9 cellular contexts compared by ENCODE assay signal in genomic region chr1:152440635-152441471, GRCh38. TPM values are rescaled to one million over a fixed set of nuclear protein-coding genes. Genes with fewer than 3 reads are reported as not detected.
DNase-seq lines count a peak whose midpoint lies in the region; ATAC-seq and TF ChIP-seq lines count a peak whose summit lies in the region.
"Had no signal": no experiment of that assay in that cellular context is flagged by ENCODE, and none has a peak within 500 bp of the region (broad histone marks: within the 10 kb centered on the region; RNA-seq: fewer than 3 reads in every experiment).

No MANE protein-coding gene starts in this region.

- no peaks in the 10 kb centered on the region for H3K27me3 ChIP-seq in Caco-2 (replicated peaks; ENCODE audit: control insufficient read depth, insufficient read depth, low read length)
- no peaks in the 10 kb centered on the region for H3K27me3 ChIP-seq in OCI-LY1 (ENCODE audit: insufficient read depth, low read length)
- H3K27me3 ChIP-seq in esophagus squamous epithelium = no peaks in the 10 kb centered on the region

- no peaks in the 10 kb centered on the region for H3K4me1 ChIP-seq in Caco-2
- no peaks in the 10 kb centered on the region for H3K4me1 ChIP-seq in OCI-LY1 (ENCODE audit: insufficient read depth, low read length, severe bottlenecking)
- H3K4me1 ChIP-seq in esophagus squamous epithelium = peaks cover 27 to 80% (median 38%) of the 10 kb centered on the region in 3 donors

- no peak overlapping the region for H3K27ac Mint-ChIP-seq in Caco-2 (ENCODE audit: unreplicated experiment)

- no peaks in the 10 kb centered on the region for H3K79me2 ChIP-seq in OCI-LY1 (ENCODE audit: insufficient read depth, low read length)

- H3K36me3 ChIP-seq in Caco-2 (ENCODE audit: control insufficient read depth, insufficient read depth, low read length) = no peaks in the 10 kb centered on the region
- no peaks in the 10 kb centered on the region for H3K36me3 ChIP-seq in OCI-LY1 (ENCODE audit: insufficient read depth, low read length)
- no peaks in the 10 kb centered on the region for H3K36me3 ChIP-seq in esophagus squamous epithelium

- no peaks in the 10 kb centered on the region for H3K9me3 Mint-ChIP-seq in Caco-2 (ENCODE audit: unreplicated experiment)
- H3K9me3 Mint-ChIP-seq: activated naive CD4-positive, alpha-beta T cell treated with anti-CD3 and anti-CD28 coated beads, Interleukin-2, amount 50 U/mL, for 24 hours had no signal

- ATAC-seq in GM19452 (IDR thresholded peaks at IDR 0.05; ENCODE audit: unreplicated experiment) (peak; percentile 89), HG03565 (IDR thresholded peaks at IDR 0.05; ENCODE audit: unreplicated experiment) (peak; percentile 89)

- CTCF ChIA-PET in Caco-2 (lab: Charles Lee) = interaction anchor here (0.9 to 3.6 kb wide), 7 partner anchors 8 to 388 kb away, joined by 3 to 26 read pairs (median 3); no protein-coding TSS in a partner anchor

- no peaks in the 10 kb centered on the region for H4K20me1 ChIP-seq in OCI-LY1 (ENCODE audit: insufficient read depth, low read length)

- no peak overlapping the region for H3K4me2 ChIP-seq in OCI-LY1 (ENCODE audit: low read length)

- no peak overlapping the region for H2AFZ ChIP-seq in OCI-LY1 (ENCODE audit: low read length)

- H3K27ac ChIP-seq in OCI-LY1 (ENCODE audit: low read depth, low read length, poor library complexity, severe bottlenecking) (no peak overlapping the region), esophagus squamous epithelium (peak overlapping the region; percentile 6 to 83 (median 78))

- TF ChIP-seq CTCF in Caco-2 (IDR thresholded peaks at IDR 0.05; ENCODE audit: insufficient read depth in 1 of 2, low read depth in 1 of 2, low read length in 1 of 2, severe bottlenecking in 1 of 2, unreplicated experiment in 1 of 2) = peak; percentile 68 to 81
- peak; percentile 83 for TF ChIP-seq CTCF in OCI-LY1 (IDR thresholded peaks at IDR 0.05; ENCODE audit: low read length)
- peak; percentile 66 to 96 (median 82) for TF ChIP-seq CTCF in esophagus squamous epithelium (IDR thresholded peaks at IDR 0.05)

- H3F3A ChIP-seq in OCI-LY1 (ENCODE audit: insufficient read depth, low read length) = no peaks in the 10 kb centered on the region

- WGBS in esophagus squamous epithelium, 2 donors = 25 to 28% methylated on average over 14 to 16 of the region's 17 CpGs

- H3K4me3 ChIP-seq in Caco-2 (ENCODE audit: low read depth, low read length) (no peak overlapping the region), OCI-LY1 (ENCODE audit: low read depth, low read length, poor library complexity, severe bottlenecking) (no peak overlapping the region), esophagus squamous epithelium (no peak overlapping the region)

- POLR2A ChIA-PET in Caco-2 (lab: Charles Lee) = interaction anchor here (0.6 kb wide), 1 partner anchor 387 kb away, joined by 3 read pairs; no protein-coding TSS in a partner anchor

- intact Hi-C loops in Caco-2 (cut with micrococcal nuclease; ENCODE audit: unreplicated experiment) (loop anchor here (1.0 to 5.0 kb wide), 6 partner anchors 17 to 389 kb away; no protein-coding TSS in a partner anchor), esophagus squamous epithelium (cut with DNase I) (no loop called here)

- H3K4me3 Mint-ChIP-seq in Caco-2 (ENCODE audit: unreplicated experiment) = no peak overlapping the region
- H3K4me3 Mint-ChIP-seq: activated naive CD4-positive, alpha-beta T cell treated with anti-CD3 and anti-CD28 coated beads, Interleukin-2, amount 50 U/mL, for 24 hours had no signal

- H3K9me3 ChIP-seq in Caco-2 (no peaks in the 10 kb centered on the region), OCI-LY1 (ENCODE audit: low read length) (no peaks in the 10 kb centered on the region), esophagus squamous epithelium (no peaks in the 10 kb centered on the region)

- no peak for TF ChIP-seq POLR2A in esophagus squamous epithelium (IDR thresholded peaks at IDR 0.05)

- H3K9ac ChIP-seq in OCI-LY1 (ENCODE audit: low read length) = no peak overlapping the region

- no peaks in the 10 kb centered on the region for H3K9me2 ChIP-seq in OCI-LY1 (ENCODE audit: low read depth, low read length)

- H3K36me3 Mint-ChIP-seq in Caco-2 (ENCODE audit: insufficient read depth, unreplicated experiment) = no peaks in the 10 kb centered on the region
- H3K36me3 Mint-ChIP-seq: activated naive CD4-positive, alpha-beta T cell treated with anti-CD3 and anti-CD28 coated beads, Interleukin-2, amount 50 U/mL, for 24 hours had no signal

- BruUV-seq in Caco-2 (replicated peaks; lab: Mats Ljungman, UMichigan) = no TSS peak

- no peaks in the 10 kb centered on the region for H3K4me1 Mint-ChIP-seq in Caco-2 (ENCODE audit: low read depth, unreplicated experiment)

- H3K27me3 Mint-ChIP-seq in Caco-2 (ENCODE audit: insufficient read depth, unreplicated experiment) = peaks cover 25% of the 10 kb centered on the region

- DNase-seq in Caco-2 (peak; percentile 75 to 76), esophagus squamous epithelium (lab: John Stamatoyannopoulos, UW) (no peak), non-pigmented ciliary epithelial cell (ENCODE audit: low read depth) (peak; percentile 18), superior temporal gyrus (ENCODE audit: extremely low spot score) (peak; percentile 79)
- peak; percentile 71 for DNase-seq in activated CD8-positive, alpha-beta memory T cell treated with anti-CD3 and anti-CD28 coated beads, Interleukin-2, amount 50 U/mL, for 48 hours

RNA-seq across cellular contexts. Expression of gene CRNN, which starts 26.8 kb away (rescaled TPM):
- not detected in 2 replicates for total RNA-seq in Caco-2 (2022)
- total RNA-seq in esophagus squamous epithelium = 1,000 to 10,000 TPM; 1,263 to 5,310 (median 2,301) TPM

Comparison
In these comparisons a context has a peak if more than half of its experiments do, and no peak if none do; other contexts are left out.
1. RNA of gene CRNN, which starts 26.8 kb away (total RNA-seq): 1,263 to 5,310 TPM in esophagus squamous epithelium; not detected in Caco-2; every median in the first group is over 1,000 times any median in the second.
2. Peak in every context shown above with its lines, with median percentiles within 50 percentile points of each other: CTCF ChIP-seq.